Comparison of ENCODE assay signal across 11 cellular contexts in the genomic region with DNA sequence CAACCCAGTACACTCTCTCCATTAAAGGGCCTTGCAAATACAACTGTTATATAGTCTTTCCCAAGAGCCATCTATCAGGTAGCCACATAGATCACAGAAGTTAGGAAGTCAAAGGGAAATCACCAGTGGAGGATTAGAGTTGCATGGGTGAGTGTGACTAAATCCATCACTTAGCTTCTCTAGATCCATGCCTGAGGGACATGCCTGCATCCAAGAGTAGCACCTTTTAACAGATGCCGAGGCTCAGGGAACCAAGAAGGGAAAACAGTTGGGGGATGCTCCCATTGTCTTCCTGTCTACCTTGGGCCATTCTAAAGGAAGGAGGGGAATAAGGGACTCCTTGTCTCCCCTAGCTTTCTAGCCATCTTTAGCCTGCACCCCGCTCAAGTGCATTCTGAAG.
"Had no signal": no experiment of that assay in that cellular context is flagged by ENCODE, and none has a peak within 500 bp of the region (broad histone marks: within the 10 kb centered on the region; RNA-seq: fewer than 3 reads in every experiment).

No MANE protein-coding gene starts in this region.

- H3K36me3 ChIP-seq: neural progenitor cell, ovary had no signal

- H3K9ac ChIP-seq: neural progenitor cell had no signal

- ATAC-seq: activated naive CD4-positive, alpha-beta T cell treated with anti-CD3 and anti-CD28 coated beads, Interleukin-2, amount 50 U/mL, for 72 hours had no signal

- DNase-seq: activated CD4-positive, alpha-beta T cell treated with anti-CD3 and anti-CD28 coated beads, Interleukin-2, amount 50 U/mL, for 1 hour; activated effector memory CD4-positive, alpha-beta T cell treated with Interleukin-2 at 50 U/mL for 16 hours; esophagus squamous epithelium; left lung; ovary; stimulated activated CD4-positive, alpha-beta T cell treated with anti-CD3 and anti-CD28 coated beads, Interleukin-4, amount 100 ng/mL, for 4 hours; stomach had no signal

- H3K4me3 ChIP-seq: breast epithelium, esophagus squamous epithelium, left lung, neural progenitor cell, ovary, stomach had no signal

- H3K27me3 ChIP-seq: breast epithelium, esophagus squamous epithelium, left lung, neural progenitor cell, ovary, stomach had no signal

- H3K4me1 Mint-ChIP-seq: neural progenitor cell had no signal

- H3K27ac ChIP-seq: breast epithelium, esophagus squamous epithelium, left lung, neural progenitor cell, ovary, stomach had no signal

- H3K4me1 ChIP-seq: breast epithelium, esophagus squamous epithelium, left lung, neural progenitor cell, stomach had no signal

- H3K4me2 ChIP-seq: neural progenitor cell had no signal

- H3K27ac Mint-ChIP-seq: neural progenitor cell; T-helper 2 cell treated with Interferon-gamma antibody and Interleukin-4, amounts not matched to agents 5 μg/mL and 100 μg/mL, for 36 hours had no signal

- H3K4me3 Mint-ChIP-seq: neural progenitor cell; T-helper 2 cell treated with Interferon-gamma antibody and Interleukin-4, amounts not matched to agents 5 μg/mL and 100 μg/mL, for 36 hours had no signal
